ENCODE assay signal across 8 cellular contexts in genomic region chr12:52879394-52880351, GRCh38. TPM values are rescaled to one million over a fixed set of nuclear protein-coding genes. Genes with fewer than 3 reads are reported as not detected.
A peak's percentile ranks its signal among the peaks of the same experiment; 100 is the strongest.
DNase-seq lines count a peak whose midpoint lies in the region; ATAC-seq and TF ChIP-seq lines count a peak whose summit lies in the region.

No MANE protein-coding gene starts in this region.

- H3K4me3 ChIP-seq in aorta (ENCODE audit: low read length in 2 of 2): no peak overlapping the region

- peak; percentile 89 for TF ChIP-seq CTCF in AG09319 (IDR thresholded peaks at IDR 0.05; ENCODE audit: low read depth, low read length)

- ATAC-seq in GM21619 (IDR thresholded peaks at IDR 0.05; ENCODE audit: unreplicated experiment): peak; percentile 47
- ATAC-seq in T-helper 17 cell: peak; percentile 97
- ATAC-seq in left cardiac atrium: peak; percentile 88
- peak; percentile 90 for ATAC-seq in aorta (ENCODE audit: low FRiP score)

- H3K27ac ChIP-seq in aorta (ENCODE audit: low read depth in 1 of 2, low read length in 2 of 2): no peak overlapping the region

- no peaks in the 10 kb centered on the region for H3K36me3 Mint-ChIP-seq in T-helper 17 cell (ENCODE audit: low read depth)

- DNase-seq in AG09319 (ENCODE audit: extremely low read depth, low read depth) (peak; percentile 69), NCI-H1694 treated with DMSO at 0.1 percent for 48 hours (lab: John Stamatoyannopoulos, UW) (peak; percentile 92), T-helper 17 cell (peak; percentile 41 to 63 (median 55)), amniotic stem cell (lab: John Stamatoyannopoulos, UW) (peak; percentile 76), left cardiac atrium (peak; percentile 80), pulmonary artery endothelial cell (ENCODE audit: low read depth, low spot score) (peak; percentile 71), aorta (peak; percentile 85 to 88)

- peak overlapping the region; percentile 80 for H3K4me3 Mint-ChIP-seq in T-helper 17 cell

- peaks cover 17% of the 10 kb centered on the region for H3K4me1 Mint-ChIP-seq in T-helper 17 cell

- H3K36me3 ChIP-seq in aorta (ENCODE audit: control insufficient read depth in 1 of 2, insufficient read depth in 2 of 2, low read length in 1 of 2): no peaks in the 10 kb centered on the region

- H3K27me3 Mint-ChIP-seq in T-helper 17 cell: peaks cover 27% of the 10 kb centered on the region

- H3K9me3 ChIP-seq in T-helper 17 cell (ENCODE audit: control insufficient read depth, low read length, poor library complexity, severe bottlenecking): no peaks in the 10 kb centered on the region
- no peaks in the 10 kb centered on the region for H3K9me3 ChIP-seq in aorta (ENCODE audit: control insufficient read depth, low read length)

- no peaks in the 10 kb centered on the region for H3K27me3 ChIP-seq in aorta (ENCODE audit: control insufficient read depth in 1 of 2, insufficient read depth in 2 of 2, low read length in 1 of 2)

- H3K27ac Mint-ChIP-seq in T-helper 17 cell: no peak overlapping the region

- WGBS in aorta, 2 donors: 10 to 12% methylated on average over 35 to 38 of the region's 38 CpGs

- H3K4me1 ChIP-seq in aorta (ENCODE audit: control insufficient read depth in 1 of 2, insufficient read depth in 2 of 2, low read length in 2 of 2): no peaks in the 10 kb centered on the region

- intact Hi-C loops in left cardiac atrium (cut with DNase I): loop anchor here (2.0 to 5.0 kb wide), 5 partner anchors 297 to 723 kb away; no protein-coding TSS in a partner anchor
- intact Hi-C loops in aorta (cut with DNase I): loop anchor here (1.0 to 5.0 kb wide), 6 partner anchors 297 to 732 kb away; no protein-coding TSS in a partner anchor

RNA-seq across cellular contexts. Expression of gene KRT8, which starts 25.2 kb away (rescaled TPM):
- 1 to 10 TPM in 1 of 2 donors, under 1 TPM in 1; 0.67 to 3.2 TPM for total RNA-seq in T-helper 17 cell
- 100 to 1,000 TPM; 194 to 233 TPM for total RNA-seq in left cardiac atrium
- 8.8 and 16.0 TPM in 2 replicates for total RNA-seq in pulmonary artery endothelial cell
- 100 to 1,000 TPM in 1 of 2 donors, 10 to 100 TPM in 1; 34.5 to 102 TPM for total RNA-seq in aorta
- polyA plus RNA-seq in aorta: 100 to 1,000 TPM in 1 of 2 donors, 10 to 100 TPM in 1; 39.4 to 323 TPM

RNA-seq across cellular contexts. Expression of gene KRT78, which starts 30.9 kb away (rescaled TPM):
- not detected for total RNA-seq in T-helper 17 cell
- not detected for total RNA-seq in left cardiac atrium
- total RNA-seq in pulmonary artery endothelial cell: not detected in 2 replicates
- not detected for total RNA-seq in aorta
- 1 to 10 TPM in 1 of 2 donors, under 1 TPM in 1; 0.10 to 2.0 TPM for polyA plus RNA-seq in aorta

RNA-seq across cellular contexts. Expression of gene KRT79, which starts 45.6 kb away (rescaled TPM):
- not detected for total RNA-seq in T-helper 17 cell
- total RNA-seq in left cardiac atrium: under 1 TPM; 0.16 to 0.77 TPM
- total RNA-seq in pulmonary artery endothelial cell: not detected in 2 replicates
- not detected for total RNA-seq in aorta
- polyA plus RNA-seq in aorta: not detected

Comparison
In these comparisons a context has a peak if more than half of its experiments do, and no peak if none do; other contexts are left out.
1. ATAC-seq: peak in every context shown above with its lines; median percentile 97 in T-helper 17 cell; 90 in aorta; 88 in left cardiac atrium; 47 in GM21619.